In the genomic region with DNA sequence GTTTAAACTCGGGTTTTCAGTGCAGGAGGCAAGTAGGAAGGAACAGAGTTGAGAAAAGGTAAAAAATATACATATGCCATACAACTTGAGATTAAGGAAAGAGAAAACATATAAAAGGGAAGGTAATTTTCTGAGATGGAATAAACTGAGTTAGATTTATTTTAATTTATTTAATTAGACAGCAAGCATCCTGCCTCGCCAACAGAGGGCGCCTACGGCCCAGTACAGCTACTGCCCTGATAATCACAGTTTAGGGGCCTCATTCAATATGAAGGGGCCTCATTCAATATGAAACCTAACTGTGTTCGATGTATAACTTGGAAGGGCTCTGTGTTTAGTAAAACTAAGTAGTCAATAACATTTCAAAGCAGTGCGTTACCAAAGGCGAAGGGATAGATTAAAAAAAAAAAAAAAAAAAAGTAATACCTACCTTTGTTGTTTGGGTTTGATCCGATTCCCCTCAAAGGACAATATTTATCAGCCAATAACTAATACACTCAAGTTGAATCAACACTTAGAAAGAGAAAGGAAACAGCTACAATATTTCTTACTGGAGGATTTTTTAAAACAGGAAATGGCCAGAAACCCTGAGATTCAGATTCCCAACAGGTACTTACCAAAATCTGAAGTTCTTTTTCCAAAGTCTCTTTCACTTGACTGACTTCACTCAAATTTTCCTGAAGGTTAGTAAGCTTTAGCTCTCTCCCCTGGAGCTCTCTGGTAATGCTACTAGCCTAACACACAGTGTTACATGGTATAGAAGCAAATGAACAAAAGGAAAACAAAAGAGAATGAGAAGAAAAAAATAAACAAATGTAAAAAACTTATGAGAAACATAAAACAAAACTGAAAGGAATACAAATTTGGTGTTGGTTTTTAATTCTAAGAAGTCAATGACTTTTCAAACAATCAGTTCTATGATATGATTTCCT, we compare ENCODE assay signal across 1 cellular context.
A peak's percentile ranks its signal among the peaks of the same experiment; 100 is the strongest.
TF ChIP-seq lines count a peak whose summit lies in the region.

No MANE protein-coding gene starts in this region.

TF ChIP-seq in HepG2, 621 proteins besides CTCF, POLR2A, EP300 and RAD21 (continued from another document):
- TF ChIP-seq PAXIP1 (CRISPR knock-in tag; conservative IDR thresholded peaks at IDR 0.05) (no peak), STAG1 (CRISPR knock-in tag; IDR thresholded peaks at IDR 0.05) (peak; percentile 69), SMC3 (IDR thresholded peaks at IDR 0.05; ENCODE audit: low read length) (peak; percentile 56)
